11 cellular contexts compared by ENCODE assay signal in genomic region chr7:99273561-99273960, GRCh38. TPM values are rescaled to one million over a fixed set of nuclear protein-coding genes. Genes with fewer than 3 reads are reported as not detected.
DNase-seq lines count a peak whose midpoint lies in the region; ATAC-seq and TF ChIP-seq lines count a peak whose summit lies in the region.
"Not testable (repeated sequence)": the region's sequence is repeated elsewhere in the genome, so short reads cannot be mapped to it uniquely, and the experiment has no call there.
"Had no signal": no experiment of that assay in that cellular context is flagged by ENCODE, and none has a peak within 500 bp of the region (broad histone marks: within the 10 kb centered on the region; RNA-seq: fewer than 3 reads in every experiment).

No MANE protein-coding gene starts in this region.

- not testable (repeated sequence) for H2BK5ac ChIP-seq in mesenchymal stem cell (ENCODE audit: low read depth, low read length, poor library complexity, severe bottlenecking)

- not testable (repeated sequence) for H3K14ac ChIP-seq in mesenchymal stem cell (ENCODE audit: low read length in 2 of 2)

- not testable (repeated sequence) for TF ChIP-seq CTCF in Calu3 (IDR thresholded peaks at IDR 0.05; ENCODE audit: unreplicated experiment); PC-3 (conservative IDR thresholded peaks at IDR 0.05; ENCODE audit: low read depth, low read length); mammary epithelial cell (conservative IDR thresholded peaks at IDR 0.05 in 1 of 2, IDR thresholded peaks at IDR 0.05 in 1 of 2; ENCODE audit: extremely low read depth in 1 of 2, insufficient read depth in 1 of 2, low read depth in 1 of 2, low read length in 2 of 2); type B pancreatic cell (conservative IDR thresholded peaks at IDR 0.05)

- H3K27me3 Mint-ChIP-seq in Calu3 (ENCODE audit: unreplicated experiment); activated CD4-positive, alpha-beta T cell treated with anti-CD3 and anti-CD28 coated beads for 36 hours; activated T-cell treated with anti-CD3 and anti-CD28 coated beads, Interleukin-2, amount 50 U/mL, for 24 hours; activated naive CD8-positive, alpha-beta T cell; type B pancreatic cell: not testable (repeated sequence)

- POLR2A ChIA-PET in PC-3 (lab: Charles Lee; ENCODE audit: unreplicated experiment) = interaction anchor here (0.6 kb wide), 2 partner anchors 63 to 148 kb away, joined by 3 to 4 read pairs; no protein-coding TSS in a partner anchor
- POLR2A ChIA-PET in activated CD4-positive, alpha-beta T cell treated with anti-CD3 and anti-CD28 coated beads for 36 hours (lab: Charles Lee) = not testable (repeated sequence)

- peak overlapping the region; percentile 82 for H3K9ac ChIP-seq in PC-3 (ENCODE audit: low read length)
- H3K9ac ChIP-seq in mammary epithelial cell (ENCODE audit: insufficient read depth, low read length) = peak overlapping the region; percentile 31
- not testable (repeated sequence) for H3K9ac ChIP-seq in mesenchymal stem cell (ENCODE audit: low read length)

- H3K27ac Mint-ChIP-seq in Calu3 (ENCODE audit: unreplicated experiment) (peak overlapping the region; percentile 85), type B pancreatic cell (peak overlapping the region; percentile 91)
- H3K27ac Mint-ChIP-seq in activated CD4-positive, alpha-beta T cell treated with anti-CD3 and anti-CD28 coated beads for 36 hours = peak overlapping the region; percentile 37
- peak overlapping the region; percentile 94 for H3K27ac Mint-ChIP-seq in activated T-cell treated with anti-CD3 and anti-CD28 coated beads, Interleukin-2, amount 50 U/mL, for 24 hours
- not testable (repeated sequence) for H3K27ac Mint-ChIP-seq in activated naive CD8-positive, alpha-beta T cell

- not testable (repeated sequence) for H3K27me3 ChIP-seq in PC-3 (ENCODE audit: low read length); mammary epithelial cell (ENCODE audit: insufficient read depth, low read length); mesenchymal stem cell (ENCODE audit: control insufficient read depth in 1 of 2, insufficient read depth in 1 of 2, low read length in 2 of 2)

- BruUV-seq in Calu3 (replicated peaks; lab: Mats Ljungman, UMichigan); PC-3 (replicated peaks; lab: Mats Ljungman, UMichigan); mammary epithelial cell (replicated peaks; lab: Mats Ljungman, UMichigan): not testable (repeated sequence)

- not testable (repeated sequence) for H2BK15ac ChIP-seq in mesenchymal stem cell (ENCODE audit: low read depth, poor library complexity, severe bottlenecking)

- H3K23ac ChIP-seq in mesenchymal stem cell (ENCODE audit: low read length in 2 of 2) = not testable (repeated sequence)

- not testable (repeated sequence) for H2AFZ ChIP-seq in PC-3 (ENCODE audit: low read length); mesenchymal stem cell (ENCODE audit: low read depth, low read length)
- peak overlapping the region; percentile 80 for H2AFZ ChIP-seq in mammary epithelial cell (ENCODE audit: low read depth, low read length)

- CTCF ChIA-PET in Calu3 (lab: Charles Lee) (interaction anchor here (0.8 to 1.0 kb wide), 4 partner anchors 43 to 209 kb away, joined by 3 to 5 read pairs (median 4); partner anchors contain the start of gene KPNA7), PC-3 (lab: Charles Lee) (interaction anchor here (1.0 to 1.4 kb wide), 3 partner anchors 36 to 111 kb away, joined by 4 to 5 read pairs (median 5); no protein-coding TSS in a partner anchor)
- CTCF ChIA-PET in activated CD4-positive, alpha-beta T cell treated with anti-CD3 and anti-CD28 coated beads for 36 hours (lab: Charles Lee) = interaction anchor here (0.8 to 1.0 kb wide), 2 partner anchors 216 to 332 kb away, joined by 3 read pairs; no protein-coding TSS in a partner anchor
- CTCF ChIA-PET in mammary epithelial cell (lab: Charles Lee; ENCODE audit: low non-redundant PET) = not testable (repeated sequence)

- H4K20me1 ChIP-seq in PC-3 (ENCODE audit: low read length); mammary epithelial cell (ENCODE audit: insufficient read depth, low read length): not testable (repeated sequence)

- H4K8ac ChIP-seq in mesenchymal stem cell (ENCODE audit: low read length) = peak overlapping the region; percentile 76

- not testable (repeated sequence) for H3F3A ChIP-seq in PC-3 (ENCODE audit: low read length, unreplicated experiment)

- peaks cover 33% of the 10 kb centered on the region for H3K4me1 Mint-ChIP-seq in Calu3 (ENCODE audit: low read depth, unreplicated experiment)
- H3K4me1 Mint-ChIP-seq in activated CD4-positive, alpha-beta T cell treated with anti-CD3 and anti-CD28 coated beads for 36 hours = peaks cover 16% of the 10 kb centered on the region
- peaks cover 20% of the 10 kb centered on the region for H3K4me1 Mint-ChIP-seq in activated T-cell treated with anti-CD3 and anti-CD28 coated beads, Interleukin-2, amount 50 U/mL, for 24 hours (ENCODE audit: low read depth)
- peaks cover 12% of the 10 kb centered on the region for H3K4me1 Mint-ChIP-seq in activated naive CD8-positive, alpha-beta T cell (ENCODE audit: low read depth)
- H3K4me1 Mint-ChIP-seq in type B pancreatic cell (ENCODE audit: unreplicated experiment) = not testable (repeated sequence)

- not testable (repeated sequence) for DNase-seq in Calu3; PC-3; activated CD4-positive, alpha-beta T cell treated with anti-CD3 and anti-CD28 coated beads for 36 hours; activated T-cell treated with anti-CD3 and anti-CD28 coated beads, Interleukin-2, amount 50 U/mL, for 24 hours; mammary epithelial cell; mesenchymal stem cell; type B pancreatic cell (ENCODE audit: extremely low spot score, unreplicated experiment)

- H3K27ac ChIP-seq in PC-3 (ENCODE audit: low read length) (peak overlapping the region; percentile 98), mammary epithelial cell (ENCODE audit: insufficient read depth, low read depth, low read length) (peak overlapping the region; percentile 90)
- H3K27ac ChIP-seq in mesenchymal stem cell (ENCODE audit: low read length, poor library complexity, severe bottlenecking) = not testable (repeated sequence)

- not testable (repeated sequence) for H3K9me3 Mint-ChIP-seq in Calu3 (ENCODE audit: low read depth, unreplicated experiment); activated CD4-positive, alpha-beta T cell treated with anti-CD3 and anti-CD28 coated beads for 36 hours (ENCODE audit: low read depth); activated T-cell treated with anti-CD3 and anti-CD28 coated beads, Interleukin-2, amount 50 U/mL, for 24 hours; activated naive CD8-positive, alpha-beta T cell (ENCODE audit: low read depth); type B pancreatic cell

- not testable (repeated sequence) for H3K79me1 ChIP-seq in mesenchymal stem cell (replicated peaks; ENCODE audit: low read length, poor library complexity, severe bottlenecking)

- not testable (repeated sequence) for H3K79me2 ChIP-seq in PC-3 (ENCODE audit: low read length); mammary epithelial cell (ENCODE audit: insufficient read depth, low read length)

- peak overlapping the region; percentile 71 for H3K4me2 ChIP-seq in PC-3 (ENCODE audit: low read length)
- peak overlapping the region; percentile 78 for H3K4me2 ChIP-seq in mammary epithelial cell (ENCODE audit: insufficient read depth, low read depth, low read length)
- H3K4me2 ChIP-seq in mesenchymal stem cell (ENCODE audit: low read length, poor library complexity, severe bottlenecking) = not testable (repeated sequence)

- in situ Hi-C loops in mammary epithelial cell (cut with MboI; ENCODE audit: low sequenced_read_pairs in 2 of 2) = not testable (repeated sequence)

- not testable (repeated sequence) for H3K4ac ChIP-seq in mesenchymal stem cell (ENCODE audit: low read depth in 1 of 2, low read length in 2 of 2)

- not testable (repeated sequence) for H2AK5ac ChIP-seq in mesenchymal stem cell (ENCODE audit: low read length, severe bottlenecking)

- H2BK12ac ChIP-seq in mesenchymal stem cell (ENCODE audit: low read length in 2 of 2) = peak overlapping the region in 1 of 2 experiments; percentile 30

- 100% methylated on average over 1 of the region's 1 CpG for WGBS in mammary epithelial cell (ENCODE audit: low coverage, missing lambda C conversion rate)
- whole genome bisulfite sequencing in mesenchymal stem cell = 98% methylated on average over 1 of the region's 1 CpG

- not testable (repeated sequence) for H3K4me3 ChIP-seq in PC-3 (ENCODE audit: low read length); mammary epithelial cell (replicated peaks in 1 of 3; ENCODE audit: insufficient read depth in 1 of 3, low read depth in 2 of 3, low read length in 3 of 3); mesenchymal stem cell (ENCODE audit: insufficient read depth in 1 of 2, low read depth in 1 of 2, low read length in 2 of 2)

- not testable (repeated sequence) for H3K9me3 ChIP-seq in PC-3 (ENCODE audit: low read length); mammary epithelial cell (replicated peaks; ENCODE audit: insufficient read depth, low read length); mesenchymal stem cell (ENCODE audit: control insufficient read depth, low read length)

- H2BK120ac ChIP-seq in mesenchymal stem cell (ENCODE audit: low read depth, low read length) = not testable (repeated sequence)

- H3K36me3 ChIP-seq in PC-3 (ENCODE audit: low read depth, low read length); mammary epithelial cell (ENCODE audit: insufficient read depth, low read length); mesenchymal stem cell (ENCODE audit: control insufficient read depth in 1 of 2, insufficient read depth in 2 of 2, low read depth in 1 of 2, low read length in 2 of 2): not testable (repeated sequence)

- H3K9me2 ChIP-seq in PC-3 (replicated peaks; ENCODE audit: low read length) = not testable (repeated sequence)

- not testable (repeated sequence) for H3K18ac ChIP-seq in mesenchymal stem cell (ENCODE audit: low read depth in 1 of 2, low read length in 2 of 2)

- peak overlapping the region; percentile 46 for H3K4me3 Mint-ChIP-seq in Calu3 (ENCODE audit: low read depth, unreplicated experiment)
- not testable (repeated sequence) for H3K4me3 Mint-ChIP-seq in activated CD4-positive, alpha-beta T cell treated with anti-CD3 and anti-CD28 coated beads for 36 hours; activated T-cell treated with anti-CD3 and anti-CD28 coated beads, Interleukin-2, amount 50 U/mL, for 24 hours; type B pancreatic cell
- H3K4me3 Mint-ChIP-seq in activated naive CD8-positive, alpha-beta T cell = peak overlapping the region; percentile 42

- H4K91ac ChIP-seq in mesenchymal stem cell (ENCODE audit: low read length) = not testable (repeated sequence)

- intact Hi-C loops in Calu3 (cut with micrococcal nuclease; ENCODE audit: unreplicated experiment); activated CD4-positive, alpha-beta T cell treated with anti-CD3 and anti-CD28 coated beads for 36 hours (cut with DNase I, micrococcal nuclease); mammary epithelial cell (cut with micrococcal nuclease): not testable (repeated sequence)
- intact Hi-C loops in PC-3 (cut with micrococcal nuclease) = loop anchor here (5.0 kb wide), 1 partner anchor 51 kb away; no protein-coding TSS in a partner anchor

- dilution Hi-C loops in mammary epithelial cell (cut with HindIII; ENCODE audit: low sequenced_read_pairs) = not testable (repeated sequence)

- not testable (repeated sequence) for H3K36me3 Mint-ChIP-seq in Calu3 (ENCODE audit: insufficient read depth, unreplicated experiment); activated CD4-positive, alpha-beta T cell treated with anti-CD3 and anti-CD28 coated beads for 36 hours (ENCODE audit: low read depth); activated T-cell treated with anti-CD3 and anti-CD28 coated beads, Interleukin-2, amount 50 U/mL, for 24 hours (ENCODE audit: low read depth); activated naive CD8-positive, alpha-beta T cell; type B pancreatic cell

- ATAC-seq in PC-3; activated CD4-positive, alpha-beta T cell treated with anti-CD3 and anti-CD28 coated beads for 36 hours: not testable (repeated sequence)

- H3K4me1 ChIP-seq in PC-3 (ENCODE audit: insufficient read depth, low read length) (peaks cover 34% of the 10 kb centered on the region), mammary epithelial cell (ENCODE audit: insufficient read depth, low read length) (peaks cover 34% of the 10 kb centered on the region), mesenchymal stem cell (ENCODE audit: control insufficient read depth, insufficient read depth, low read depth, low read length) (peaks cover 13% of the 10 kb centered on the region)

RNA-seq across cellular contexts. Expression of gene MYH16, which starts 0.9 kb away (rescaled TPM):
- total RNA-seq in Calu3 (2022) (0.61 and 0.97 TPM in 2 replicates), PC-3 (2014; rRNA removed) (2.8 and 4.7 TPM in 2 replicates), mammary epithelial cell (1 to 10 TPM in 1 of 2 donors, under 1 TPM in 1; under 0.01 to 3.4 TPM), type B pancreatic cell (ENCODE audit: low replicate concordance) (not detected in 2 replicates)
- total RNA-seq in activated CD4-positive, alpha-beta T cell treated with anti-CD3 and anti-CD28 coated beads for 36 hours = not detected
- 3.7 TPM for polyA plus RNA-seq in mammary epithelial cell
- not detected for polyA minus RNA-seq in mammary epithelial cell
- polyA plus RNA-seq in mesenchymal stem cell (2013, experiment 1 of 2) = 0.03 TPM
- polyA plus RNA-seq in mesenchymal stem cell (2013, experiment 2 of 2) = 0.03 TPM
- total RNA-seq: CD8-positive, alpha-beta T cell; LHCN-M2 had no signal
- polyA plus RNA-seq: BJ had no signal

RNA-seq across cellular contexts. Expression of gene ARPC1A, which starts 52.1 kb away (rescaled TPM):
- total RNA-seq in Calu3 (2022) (146 TPM in 2 replicates), PC-3 (2014; rRNA removed) (183 and 193 TPM in 2 replicates), mammary epithelial cell (100 to 1,000 TPM; 177 to 218 TPM), type B pancreatic cell (ENCODE audit: low replicate concordance) (164 and 209 TPM in 2 replicates)
- total RNA-seq in activated CD4-positive, alpha-beta T cell treated with anti-CD3 and anti-CD28 coated beads for 36 hours = 10 to 100 TPM; 52.3 to 65.6 TPM
- polyA plus RNA-seq in mammary epithelial cell = 249 TPM
- 373 TPM for polyA minus RNA-seq in mammary epithelial cell
- polyA plus RNA-seq in mesenchymal stem cell (2013, experiment 1 of 2) = 293 TPM
- 307 TPM for polyA plus RNA-seq in mesenchymal stem cell (2013, experiment 2 of 2)
